1 cellular context compared by ENCODE assay signal in the genomic region with DNA sequence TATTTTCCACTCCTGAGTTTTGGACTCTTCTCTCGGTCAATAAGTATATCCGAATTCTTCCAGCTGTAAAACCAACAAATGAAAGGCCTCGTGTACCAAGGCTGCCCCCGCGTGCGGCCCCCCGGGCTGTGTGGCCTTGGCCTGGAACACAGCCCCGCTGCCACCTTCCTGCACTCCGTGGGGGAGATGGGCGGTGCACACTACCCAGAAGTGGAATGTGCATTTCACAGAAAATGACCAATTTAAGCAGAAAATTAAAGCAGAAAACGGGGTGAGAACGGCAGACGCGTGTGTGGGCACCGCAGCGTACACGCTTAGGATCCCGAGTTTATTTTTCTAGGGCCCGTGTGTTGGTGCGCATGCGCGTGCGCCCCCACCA.
TF ChIP-seq lines count a peak whose summit lies in the region.

No MANE protein-coding gene starts in this region.

TF ChIP-seq in GM12878, 131 proteins besides CTCF, POLR2A, EP300 and RAD21:
- no peak for TF ChIP-seq NFXL1 (IDR thresholded peaks at IDR 0.05; ENCODE audit: borderline replicate concordance)
- TF ChIP-seq SRF (IDR thresholded peaks at IDR 0.05; ENCODE audit: low read depth in 2 of 2, low read length in 2 of 2): no peak
- TF ChIP-seq ATF7 (IDR thresholded peaks at IDR 0.05; ENCODE audit: low read depth): no peak
- no peak for TF ChIP-seq YBX1 (IDR thresholded peaks at IDR 0.05)
- TF ChIP-seq EZH2 (IDR thresholded peaks at IDR 0.05; ENCODE audit: borderline replicate concordance, control insufficient read depth, low read depth, low read length): no peak
- TF ChIP-seq, protein P1, sequence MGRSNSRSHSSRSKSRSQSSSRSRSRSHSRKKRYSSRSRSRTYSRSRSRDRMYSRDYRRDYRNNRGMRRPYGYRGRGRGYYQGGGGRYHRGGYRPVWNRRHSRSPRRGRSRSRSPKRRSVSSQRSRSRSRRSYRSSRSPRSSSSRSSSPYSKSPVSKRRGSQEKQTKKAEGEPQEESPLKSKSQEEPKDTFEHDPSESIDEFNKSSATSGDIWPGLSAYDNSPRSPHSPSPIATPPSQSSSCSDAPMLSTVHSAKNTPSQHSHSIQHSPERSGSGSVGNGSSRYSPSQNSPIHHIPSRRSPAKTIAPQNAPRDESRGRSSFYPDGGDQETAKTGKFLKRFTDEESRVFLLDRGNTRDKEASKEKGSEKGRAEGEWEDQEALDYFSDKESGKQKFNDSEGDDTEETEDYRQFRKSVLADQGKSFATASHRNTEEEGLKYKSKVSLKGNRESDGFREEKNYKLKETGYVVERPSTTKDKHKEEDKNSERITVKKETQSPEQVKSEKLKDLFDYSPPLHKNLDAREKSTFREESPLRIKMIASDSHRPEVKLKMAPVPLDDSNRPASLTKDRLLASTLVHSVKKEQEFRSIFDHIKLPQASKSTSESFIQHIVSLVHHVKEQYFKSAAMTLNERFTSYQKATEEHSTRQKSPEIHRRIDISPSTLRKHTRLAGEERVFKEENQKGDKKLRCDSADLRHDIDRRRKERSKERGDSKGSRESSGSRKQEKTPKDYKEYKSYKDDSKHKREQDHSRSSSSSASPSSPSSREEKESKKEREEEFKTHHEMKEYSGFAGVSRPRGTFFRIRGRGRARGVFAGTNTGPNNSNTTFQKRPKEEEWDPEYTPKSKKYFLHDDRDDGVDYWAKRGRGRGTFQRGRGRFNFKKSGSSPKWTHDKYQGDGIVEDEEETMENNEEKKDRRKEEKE (IDR thresholded peaks at IDR 0.05): no peak
- no peak for TF ChIP-seq STAT1 (conservative IDR thresholded peaks at IDR 0.05)
- TF ChIP-seq, protein P2, sequence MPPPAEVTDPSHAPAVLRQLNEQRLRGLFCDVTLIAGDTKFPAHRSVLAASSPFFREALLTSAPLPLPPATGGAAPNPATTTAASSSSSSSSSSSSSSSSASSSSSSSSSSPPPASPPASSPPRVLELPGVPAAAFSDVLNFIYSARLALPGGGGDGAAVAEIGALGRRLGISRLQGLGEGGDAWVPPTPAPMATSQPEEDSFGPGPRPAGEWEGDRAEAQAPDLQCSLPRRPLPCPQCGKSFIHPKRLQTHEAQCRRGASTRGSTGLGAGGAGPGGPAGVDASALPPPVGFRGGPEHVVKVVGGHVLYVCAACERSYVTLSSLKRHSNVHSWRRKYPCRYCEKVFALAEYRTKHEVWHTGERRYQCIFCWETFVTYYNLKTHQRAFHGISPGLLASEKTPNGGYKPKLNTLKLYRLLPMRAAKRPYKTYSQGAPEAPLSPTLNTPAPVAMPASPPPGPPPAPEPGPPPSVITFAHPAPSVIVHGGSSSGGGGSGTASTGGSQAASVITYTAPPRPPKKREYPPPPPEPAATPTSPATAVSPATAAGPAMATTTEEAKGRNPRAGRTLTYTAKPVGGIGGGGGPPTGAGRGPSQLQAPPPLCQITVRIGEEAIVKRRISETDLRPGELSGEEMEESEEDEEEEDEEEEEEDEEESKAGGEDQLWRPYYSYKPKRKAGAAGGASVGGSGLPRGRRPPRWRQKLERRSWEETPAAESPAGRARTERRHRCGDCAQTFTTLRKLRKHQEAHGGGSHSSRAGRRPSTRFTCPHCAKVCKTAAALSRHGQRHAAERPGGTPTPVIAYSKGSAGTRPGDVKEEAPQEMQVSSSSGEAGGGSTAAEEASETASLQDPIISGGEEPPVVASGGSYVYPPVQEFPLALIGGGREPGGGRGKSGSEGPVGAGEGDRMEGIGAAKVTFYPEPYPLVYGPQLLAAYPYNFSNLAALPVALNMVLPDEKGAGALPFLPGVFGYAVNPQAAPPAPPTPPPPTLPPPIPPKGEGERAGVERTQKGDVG (CRISPR knock-in tag; IDR thresholded peaks at IDR 0.05): no peak
- no peak for TF ChIP-seq BMI1 (IDR thresholded peaks at IDR 0.05; ENCODE audit: borderline replicate concordance)
- TF ChIP-seq CBFB (IDR thresholded peaks at IDR 0.05; ENCODE audit: low read depth): no peak
- TF ChIP-seq, protein P3, sequence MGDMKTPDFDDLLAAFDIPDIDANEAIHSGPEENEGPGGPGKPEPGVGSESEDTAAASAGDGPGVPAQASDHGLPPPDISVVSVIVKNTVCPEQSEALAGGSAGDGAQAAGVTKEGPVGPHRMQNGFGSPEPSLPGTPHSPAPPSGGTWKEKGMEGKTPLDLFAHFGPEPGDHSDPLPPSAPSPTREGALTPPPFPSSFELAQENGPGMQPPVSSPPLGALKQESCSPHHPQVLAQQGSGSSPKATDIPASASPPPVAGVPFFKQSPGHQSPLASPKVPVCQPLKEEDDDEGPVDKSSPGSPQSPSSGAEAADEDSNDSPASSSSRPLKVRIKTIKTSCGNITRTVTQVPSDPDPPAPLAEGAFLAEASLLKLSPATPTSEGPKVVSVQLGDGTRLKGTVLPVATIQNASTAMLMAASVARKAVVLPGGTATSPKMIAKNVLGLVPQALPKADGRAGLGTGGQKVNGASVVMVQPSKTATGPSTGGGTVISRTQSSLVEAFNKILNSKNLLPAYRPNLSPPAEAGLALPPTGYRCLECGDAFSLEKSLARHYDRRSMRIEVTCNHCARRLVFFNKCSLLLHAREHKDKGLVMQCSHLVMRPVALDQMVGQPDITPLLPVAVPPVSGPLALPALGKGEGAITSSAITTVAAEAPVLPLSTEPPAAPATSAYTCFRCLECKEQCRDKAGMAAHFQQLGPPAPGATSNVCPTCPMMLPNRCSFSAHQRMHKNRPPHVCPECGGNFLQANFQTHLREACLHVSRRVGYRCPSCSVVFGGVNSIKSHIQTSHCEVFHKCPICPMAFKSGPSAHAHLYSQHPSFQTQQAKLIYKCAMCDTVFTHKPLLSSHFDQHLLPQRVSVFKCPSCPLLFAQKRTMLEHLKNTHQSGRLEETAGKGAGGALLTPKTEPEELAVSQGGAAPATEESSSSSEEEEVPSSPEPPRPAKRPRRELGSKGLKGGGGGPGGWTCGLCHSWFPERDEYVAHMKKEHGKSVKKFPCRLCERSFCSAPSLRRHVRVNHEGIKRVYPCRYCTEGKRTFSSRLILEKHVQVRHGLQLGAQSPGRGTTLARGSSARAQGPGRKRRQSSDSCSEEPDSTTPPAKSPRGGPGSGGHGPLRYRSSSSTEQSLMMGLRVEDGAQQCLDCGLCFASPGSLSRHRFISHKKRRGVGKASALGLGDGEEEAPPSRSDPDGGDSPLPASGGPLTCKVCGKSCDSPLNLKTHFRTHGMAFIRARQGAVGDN (IDR thresholded peaks at IDR 0.05): no peak
- TF ChIP-seq, protein P4, sequence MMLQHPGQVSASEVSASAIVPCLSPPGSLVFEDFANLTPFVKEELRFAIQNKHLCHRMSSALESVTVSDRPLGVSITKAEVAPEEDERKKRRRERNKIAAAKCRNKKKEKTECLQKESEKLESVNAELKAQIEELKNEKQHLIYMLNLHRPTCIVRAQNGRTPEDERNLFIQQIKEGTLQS (IDR thresholded peaks at IDR 0.05; ENCODE audit: borderline replicate concordance, extremely low read depth, low read depth, low read length): no peak
